In genomic region chr1:153958111-153958960, GRCh38 we compare ENCODE assay signal across 8 cellular contexts. TPM values are rescaled to one million over a fixed set of nuclear protein-coding genes. Genes with fewer than 3 reads are reported as not detected.
DNase-seq lines count a peak whose midpoint lies in the region; ATAC-seq and TF ChIP-seq lines count a peak whose summit lies in the region.

TSS of gene CRTC2 (minus strand) at chr1:153958612. CDS start at chr1:153958497, 115 bp downstream.

- peak within 1 kb of the TSS; percentile 93 for H3K27ac Mint-ChIP-seq in WTC11

- peaks cover 34% of the 10 kb centered on the region for H3K36me3 Mint-ChIP-seq in WTC11

- CTCF ChIA-PET in WTC11 (lab: Charles Lee), result interaction anchor here (0.6 to 3.1 kb wide), 5 partner anchors 9 to 231 kb away, joined by 3 to 12 read pairs (median 5); partner anchors contain the start of genes CREB3L4, DENND4B, INTS3 and RAB13

- no peaks in the 10 kb centered on the region for H3K9me3 Mint-ChIP-seq in WTC11

- peaks cover 18% of the 10 kb centered on the region for H3K4me1 ChIP-seq in smooth muscle cell (ENCODE audit: low read depth)

- in situ Hi-C loops in GM18951 (cut with MboI; ENCODE audit: low sequenced_read_pairs, unreplicated experiment), result no loop called here

- H3K27me3 Mint-ChIP-seq in WTC11 (ENCODE audit: low read depth), result no peaks in the 10 kb centered on the region

- H3K9ac ChIP-seq in smooth muscle cell (ENCODE audit: low read depth), result peak within 1 kb of the TSS; percentile 93

- DNase-seq in AG08395 (ENCODE audit: low spot score) (peak; percentile 97), NCI-H226 (peak; percentile 99), WTC11 (ENCODE audit: low spot score) (peak; percentile 99), cardiac fibroblast (ENCODE audit: low read depth in 2 of 2) (peak; percentile 99), iPS-NIHi7 (ENCODE audit: extremely low spot score) (peak; percentile 96), smooth muscle cell (lab: John Stamatoyannopoulos, UW; ENCODE audit: unreplicated experiment) (peak; percentile 86)

- peak; percentile 55 for TF ChIP-seq POLR2A in GM18951 (IDR thresholded peaks at IDR 0.05; ENCODE audit: extremely low read depth, insufficient read depth, insufficient read length)

- POLR2A ChIA-PET in WTC11 (lab: Charles Lee), result interaction anchor here (0.6 to 1.6 kb wide), 5 partner anchors 9 to 113 kb away, joined by 3 to 17 read pairs (median 4); partner anchors contain the start of genes CREB3L4 and DENND4B

- H3K4me1 Mint-ChIP-seq in WTC11, result peaks cover 50% of the 10 kb centered on the region

- peak within 1 kb of the TSS; percentile 91 for H3K4me2 ChIP-seq in smooth muscle cell

- peaks cover 4% of the 10 kb centered on the region for H3F3A ChIP-seq in smooth muscle cell (ENCODE audit: low read depth)

- H3K27ac ChIP-seq in smooth muscle cell (ENCODE audit: low read depth), result peak within 1 kb of the TSS; percentile 85

- no peaks in the 10 kb centered on the region for H3K9me3 ChIP-seq in smooth muscle cell (replicated peaks; ENCODE audit: low read depth)

- peaks cover 59% of the 10 kb centered on the region for H4K20me1 ChIP-seq in smooth muscle cell (ENCODE audit: low read depth)

- peak; percentile 78 for ATAC-seq in HG03196 (IDR thresholded peaks at IDR 0.05; ENCODE audit: unreplicated experiment)
- ATAC-seq in WTC11, result peak; percentile 88

- no peaks in the 10 kb centered on the region for H3K36me3 ChIP-seq in smooth muscle cell (ENCODE audit: low read depth)

- 1% methylated on average over 37 of the region's 75 CpGs for WGBS in smooth muscle cell (ENCODE audit: low lambda C conversion rate)

- TF ChIP-seq CTCF in WTC11 (IDR thresholded peaks at IDR 0.05) (no peak), cardiac fibroblast (IDR thresholded peaks at IDR 0.05; ENCODE audit: low read depth, low read length) (no peak), smooth muscle cell (IDR thresholded peaks at IDR 0.05; ENCODE audit: borderline replicate concordance, insufficient read depth, poor library complexity, severe bottlenecking) (no peak)

- H3K4me3 ChIP-seq in cardiac fibroblast (replicated peaks in 1 of 2; ENCODE audit: low read depth in 2 of 2, low read length in 2 of 2) (peak within 1 kb of the TSS; percentile 92 to 97), smooth muscle cell (peak within 1 kb of the TSS; percentile 96)

- no peaks in the 10 kb centered on the region for H3K27me3 ChIP-seq in smooth muscle cell (ENCODE audit: low read depth)

- peaks cover 67% of the 10 kb centered on the region for H3K79me2 ChIP-seq in smooth muscle cell (ENCODE audit: low read depth)

- peak within 1 kb of the TSS; percentile 94 for H3K4me3 Mint-ChIP-seq in WTC11

- H2AFZ ChIP-seq in smooth muscle cell (ENCODE audit: low read depth), result no peak within 1 kb of the TSS

TF ChIP-seq in WTC11, 78 proteins besides CTCF, POLR2A, EP300 and RAD21 (continues in another document):
- TF ChIP-seq NFATC4 (CRISPR knock-in tag; IDR thresholded peaks at IDR 0.05), result peak; percentile 56; the same call in 1 of the 2 replicates
- no peak for TF ChIP-seq IRF1 (CRISPR knock-in tag; IDR thresholded peaks at IDR 0.05)
- no peak for TF ChIP-seq ATF1 (CRISPR knock-in tag; IDR thresholded peaks at IDR 0.05)
- TF ChIP-seq TP53 (CRISPR knock-in tag; IDR thresholded peaks at IDR 0.05), result no peak
- no peak; the same call in 1 of the 2 replicates for TF ChIP-seq ZNF219 (CRISPR knock-in tag; IDR thresholded peaks at IDR 0.05; ENCODE audit: borderline replicate concordance)
- no peak for TF ChIP-seq ZNF138 (CRISPR knock-in tag; conservative IDR thresholded peaks at IDR 0.05)
- TF ChIP-seq FOXP1 (CRISPR knock-in tag; IDR thresholded peaks at IDR 0.05; ENCODE audit: borderline replicate concordance), result peak; percentile 58; the same call in 1 of the 2 replicates
- TF ChIP-seq CREB1 (CRISPR knock-in tag; IDR thresholded peaks at IDR 0.05), result no peak
- peak; percentile 37; the same call in 1 of the 2 replicates for TF ChIP-seq MAX (CRISPR knock-in tag; IDR thresholded peaks at IDR 0.05)
- TF ChIP-seq ZNF423 (CRISPR knock-in tag; IDR thresholded peaks at IDR 0.05), result no peak
- TF ChIP-seq USF2 (CRISPR knock-in tag; IDR thresholded peaks at IDR 0.05), result peak; percentile 20; the same call in 1 of the 2 replicates
- no peak for TF ChIP-seq NFYB (CRISPR knock-in tag; conservative IDR thresholded peaks at IDR 0.05; ENCODE audit: low read depth)
- TF ChIP-seq FOXK1 (CRISPR knock-in tag; IDR thresholded peaks at IDR 0.05), result peak; percentile 97
- TF ChIP-seq NR1H2 (CRISPR knock-in tag; IDR thresholded peaks at IDR 0.05), result no peak
- TF ChIP-seq JAZF1 (CRISPR knock-in tag; IDR thresholded peaks at IDR 0.05), result no peak
- TF ChIP-seq ZNF317 (CRISPR knock-in tag; IDR thresholded peaks at IDR 0.05; ENCODE audit: borderline replicate concordance, low read depth), result no peak
- peak; percentile 86 for TF ChIP-seq GABPB1 (CRISPR knock-in tag; IDR thresholded peaks at IDR 0.05)
- TF ChIP-seq NR2C2 (CRISPR knock-in tag; IDR thresholded peaks at IDR 0.05), result no peak
- TF ChIP-seq AR (CRISPR knock-in tag; IDR thresholded peaks at IDR 0.05), result no peak
- TF ChIP-seq CDX4 (CRISPR knock-in tag; IDR thresholded peaks at IDR 0.05; ENCODE audit: borderline replicate concordance), result no peak

RNA-seq across cellular contexts. Expression of gene CRTC2, which starts in this region (rescaled TPM):
- 34.7 to 43.7 TPM (median 38.1 TPM) in 3 replicates for total RNA-seq in WTC11 (2021)
- total RNA-seq in smooth muscle cell, result 9.9 and 13.0 TPM in 2 replicates
- polyA plus RNA-seq in smooth muscle cell, result 24.6 and 37.7 TPM in 2 replicates

Comparison
In these comparisons a context has a peak if more than half of its experiments do, and no peak if none do; other contexts are left out.
1. Peak in every context shown above with its lines: DNase-seq, ATAC-seq, H3K4me3 ChIP-seq and H3K27ac ChIP-seq.